ENCODE assay signal across 11 cellular contexts in the genomic region with DNA sequence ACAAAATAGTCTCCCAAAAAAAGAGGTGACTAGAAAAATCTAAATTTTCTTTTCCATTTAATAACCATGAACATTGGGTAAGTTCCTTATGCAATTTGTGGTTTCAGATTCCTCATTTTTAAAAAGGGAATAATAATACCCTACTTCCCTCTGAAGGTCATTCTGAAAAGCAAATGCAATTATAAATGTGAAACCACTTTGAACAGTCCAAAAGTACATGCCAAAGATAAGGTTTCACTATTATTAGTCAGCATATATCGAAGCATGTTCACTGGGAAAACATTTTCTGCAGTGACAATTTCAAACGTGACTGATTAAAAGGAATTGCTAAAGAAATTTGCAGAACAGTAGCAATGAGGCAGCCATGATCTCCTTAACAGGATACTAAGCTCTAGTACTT.
DNase-seq lines count a peak whose midpoint lies in the region; ATAC-seq and TF ChIP-seq lines count a peak whose summit lies in the region.
"Had no signal": no experiment of that assay in that cellular context is flagged by ENCODE, and none has a peak within 500 bp of the region (broad histone marks: within the 10 kb centered on the region; RNA-seq: fewer than 3 reads in every experiment).

No MANE protein-coding gene starts in this region.

- peaks cover 3% of the 10 kb centered on the region for H3K27me3 Mint-ChIP-seq in activated T-helper 1 cell treated with anti-CD3 and anti-CD28 coated beads, Interleukin-12 subunit alpha, Interleukin-12 subunit beta, Interleukin-2, Interleukin-4 antibody, amounts not matched to agents 30 ng/mL and 10 ng/mL and 1 ng/mL, durations not matched to agents 14 hours and 24 hours and 36 hours (ENCODE audit: insufficient read depth)
- no peaks in the 10 kb centered on the region for H3K27me3 Mint-ChIP-seq in CD4-positive, alpha-beta memory T cell
- H3K27me3 Mint-ChIP-seq in CD4-positive, alpha-beta T cell, result no peaks in the 10 kb centered on the region
- H3K27me3 Mint-ChIP-seq: progenitor cell of endocrine pancreas had no signal

- no CpG with 5 or more reads among the region's 2 CpGs for WGBS in trophoblast cell (ENCODE audit: extremely low coverage, insufficient coverage, insufficient read length)

- no peak overlapping the region for H2AFZ ChIP-seq in trophoblast cell (ENCODE audit: insufficient read depth, low read length, poor library complexity)

- H3K27me3 ChIP-seq in trophoblast cell (ENCODE audit: insufficient read depth, low read length), result no peaks in the 10 kb centered on the region
- no peaks in the 10 kb centered on the region for H3K27me3 ChIP-seq in CD4-positive, alpha-beta memory T cell (ENCODE audit: insufficient read depth, low read length)
- peaks cover 3% of the 10 kb centered on the region for H3K27me3 ChIP-seq in CD4-positive, alpha-beta T cell (ENCODE audit: control insufficient read depth, insufficient read depth, low read length)

- no peak overlapping the region for H4K91ac ChIP-seq in trophoblast cell (ENCODE audit: low read depth, low read length)

- no peaks in the 10 kb centered on the region for H3K9me3 ChIP-seq in trophoblast cell (ENCODE audit: insufficient read depth, low read depth, low read length)
- H3K9me3 ChIP-seq in CD4-positive, alpha-beta memory T cell (ENCODE audit: control insufficient read depth in 1 of 2, low read length in 2 of 2), result no peaks in the 10 kb centered on the region
- H3K9me3 ChIP-seq in CD4-positive, alpha-beta T cell (ENCODE audit: control insufficient read depth, low read length), result no peaks in the 10 kb centered on the region

- H3K36me3 ChIP-seq in trophoblast cell (ENCODE audit: control insufficient read depth in 1 of 2, insufficient read depth in 2 of 2, low read length in 2 of 2), result no peaks in the 10 kb centered on the region
- H3K36me3 ChIP-seq in CD4-positive, alpha-beta memory T cell (ENCODE audit: insufficient read depth, low read length), result no peaks in the 10 kb centered on the region

- ATAC-seq in CD4-positive, alpha-beta T cell (ENCODE audit: poor library complexity), result no peak
- ATAC-seq in HG02759 (IDR thresholded peaks at IDR 0.05; ENCODE audit: unreplicated experiment), result no peak

- no peak overlapping the region for H3K18ac ChIP-seq in trophoblast cell (ENCODE audit: low read length)

- no peak overlapping the region for H3K27ac Mint-ChIP-seq in activated T-helper 1 cell treated with anti-CD3 and anti-CD28 coated beads, Interleukin-12 subunit alpha, Interleukin-12 subunit beta, Interleukin-2, Interleukin-4 antibody, amounts not matched to agents 30 ng/mL and 10 ng/mL and 1 ng/mL, durations not matched to agents 14 hours and 24 hours and 36 hours
- no peak overlapping the region for H3K27ac Mint-ChIP-seq in CD4-positive, alpha-beta memory T cell
- H3K27ac Mint-ChIP-seq in CD4-positive, alpha-beta T cell, result no peak overlapping the region
- H3K27ac Mint-ChIP-seq: activated naive CD8-positive, alpha-beta T cell; progenitor cell of endocrine pancreas had no signal

- no peak overlapping the region for H2AK5ac ChIP-seq in trophoblast cell (ENCODE audit: low read length)

- H3K4me2 ChIP-seq in trophoblast cell (ENCODE audit: low read length), result no peak overlapping the region

- peaks cover under 1% of the 10 kb centered on the region for H3K36me3 Mint-ChIP-seq in activated T-helper 1 cell treated with anti-CD3 and anti-CD28 coated beads, Interleukin-12 subunit alpha, Interleukin-12 subunit beta, Interleukin-2, Interleukin-4 antibody, amounts not matched to agents 30 ng/mL and 10 ng/mL and 1 ng/mL, durations not matched to agents 14 hours and 24 hours and 36 hours (ENCODE audit: low read depth)
- no peaks in the 10 kb centered on the region for H3K36me3 Mint-ChIP-seq in CD4-positive, alpha-beta memory T cell
- no peaks in the 10 kb centered on the region for H3K36me3 Mint-ChIP-seq in CD4-positive, alpha-beta T cell (ENCODE audit: low read depth)
- H3K36me3 Mint-ChIP-seq: activated naive CD8-positive, alpha-beta T cell had no signal

- CTCF ChIA-PET in CD4-positive, alpha-beta memory T cell (lab: Charles Lee; ENCODE audit: partially characterized antibody), result no interaction called here
- CTCF ChIA-PET in CD4-positive, alpha-beta T cell (lab: Charles Lee), result no interaction called here

- intact Hi-C loops in activated T-helper 1 cell treated with anti-CD3 and anti-CD28 coated beads, Interleukin-12 subunit alpha, Interleukin-12 subunit beta, Interleukin-2, Interleukin-4 antibody, amounts not matched to agents 30 ng/mL and 10 ng/mL and 1 ng/mL, durations not matched to agents 14 hours and 24 hours and 36 hours (cut with micrococcal nuclease), result no loop called here
- intact Hi-C loops in CD4-positive, alpha-beta memory T cell (cut with micrococcal nuclease), result no loop called here
- intact Hi-C loops in CD4-positive, alpha-beta T cell (cut with DNase I, micrococcal nuclease), result no loop called here

- H3K4ac ChIP-seq in trophoblast cell (ENCODE audit: low read depth, low read length), result no peak overlapping the region

- no peak overlapping the region for H2BK120ac ChIP-seq in trophoblast cell (ENCODE audit: insufficient read depth, low read length, poor library complexity)

- H3K4me1 ChIP-seq in trophoblast cell (ENCODE audit: control insufficient read depth in 1 of 2, insufficient read depth in 2 of 2, low read length in 2 of 2), result peaks cover 5 to 8% of the 10 kb centered on the region in 2 experiments
- H3K4me1 ChIP-seq in CD4-positive, alpha-beta memory T cell (ENCODE audit: insufficient read depth, low read length), result no peaks in the 10 kb centered on the region

- no peak overlapping the region for H2BK5ac ChIP-seq in trophoblast cell (ENCODE audit: low read depth, low read length, poor library complexity)

- H3K27ac ChIP-seq in trophoblast cell (ENCODE audit: low read depth, low read length), result peak overlapping the region; percentile 92
- no peak overlapping the region for H3K27ac ChIP-seq in CD4-positive, alpha-beta memory T cell (ENCODE audit: low read depth, low read length)
- H3K27ac ChIP-seq in CD4-positive, alpha-beta T cell (ENCODE audit: low read depth, low read length), result no peak overlapping the region

- H3K4me1 Mint-ChIP-seq in activated T-helper 1 cell treated with anti-CD3 and anti-CD28 coated beads, Interleukin-12 subunit alpha, Interleukin-12 subunit beta, Interleukin-2, Interleukin-4 antibody, amounts not matched to agents 30 ng/mL and 10 ng/mL and 1 ng/mL, durations not matched to agents 14 hours and 24 hours and 36 hours (ENCODE audit: low read depth), result peaks cover 9% of the 10 kb centered on the region
- H3K4me1 Mint-ChIP-seq in CD4-positive, alpha-beta memory T cell, result peaks cover 0 to 3% (median 0%) of the 10 kb centered on the region in 4 donors
- H3K4me1 Mint-ChIP-seq in CD4-positive, alpha-beta T cell (ENCODE audit: low read depth), result no peaks in the 10 kb centered on the region

- no peaks in the 10 kb centered on the region for H3K79me2 ChIP-seq in trophoblast cell (ENCODE audit: control insufficient read depth, insufficient read depth, low read length, poor library complexity)

- H3K14ac ChIP-seq in trophoblast cell (ENCODE audit: low read length), result no peak overlapping the region

- H4K8ac ChIP-seq in trophoblast cell (ENCODE audit: low read depth, low read length), result no peak overlapping the region

- POLR2A ChIA-PET in CD4-positive, alpha-beta memory T cell (lab: Charles Lee; ENCODE audit: partially characterized antibody), result no interaction called here
- POLR2A ChIA-PET in CD4-positive, alpha-beta T cell (lab: Charles Lee), result no interaction called here

- no peak overlapping the region for H2BK12ac ChIP-seq in trophoblast cell (ENCODE audit: low read length)

- H4K12ac ChIP-seq in trophoblast cell (ENCODE audit: low read depth, low read length), result no peak overlapping the region

- H3K4me3 ChIP-seq in trophoblast cell (ENCODE audit: low read depth, low read length), result no peak overlapping the region
- H3K4me3 ChIP-seq in CD4-positive, alpha-beta memory T cell (ENCODE audit: low read length in 2 of 2), result no peak overlapping the region

- H3K79me1 ChIP-seq in trophoblast cell (ENCODE audit: low read length), result peaks cover 14% of the 10 kb centered on the region

- TF ChIP-seq CTCF in CD4-positive, alpha-beta T cell (IDR thresholded peaks at IDR 0.05), result no peak

- H3K4me3 Mint-ChIP-seq in activated T-helper 1 cell treated with anti-CD3 and anti-CD28 coated beads, Interleukin-12 subunit alpha, Interleukin-12 subunit beta, Interleukin-2, Interleukin-4 antibody, amounts not matched to agents 30 ng/mL and 10 ng/mL and 1 ng/mL, durations not matched to agents 14 hours and 24 hours and 36 hours, result no peak overlapping the region
- H3K4me3 Mint-ChIP-seq in CD4-positive, alpha-beta memory T cell, result no peak overlapping the region
- no peak overlapping the region for H3K4me3 Mint-ChIP-seq in CD4-positive, alpha-beta T cell
- H3K4me3 Mint-ChIP-seq: activated naive CD8-positive, alpha-beta T cell had no signal

- no peak overlapping the region for H3K23ac ChIP-seq in trophoblast cell (ENCODE audit: low read length)

- H3K9ac ChIP-seq in trophoblast cell (ENCODE audit: low read length), result no peak overlapping the region

- H3K9me3 Mint-ChIP-seq in activated T-helper 1 cell treated with anti-CD3 and anti-CD28 coated beads, Interleukin-12 subunit alpha, Interleukin-12 subunit beta, Interleukin-2, Interleukin-4 antibody, amounts not matched to agents 30 ng/mL and 10 ng/mL and 1 ng/mL, durations not matched to agents 14 hours and 24 hours and 36 hours, result no peaks in the 10 kb centered on the region
- no peaks in the 10 kb centered on the region for H3K9me3 Mint-ChIP-seq in CD4-positive, alpha-beta memory T cell
- H3K9me3 Mint-ChIP-seq in CD4-positive, alpha-beta T cell, result no peaks in the 10 kb centered on the region

- DNase-seq in GM04504 (ENCODE audit: low read depth), result peak; percentile 38
- peak; percentile 53 for DNase-seq in NOMO-1 treated with dmso at 0.1 percent for 144 hours (lab: John Stamatoyannopoulos, UW; ENCODE audit: unreplicated experiment)
- peak; percentile 15 to 25 for DNase-seq in dermis microvascular lymphatic vessel endothelial cell (ENCODE audit: low read depth in 2 of 2)
- DNase-seq in trophoblast cell, result peak in 1 of 2 donors; percentile 6
- no peak for DNase-seq in activated T-helper 1 cell treated with anti-CD3 and anti-CD28 coated beads, Interleukin-12 subunit alpha, Interleukin-12 subunit beta, Interleukin-2, Interleukin-4 antibody, amounts not matched to agents 30 ng/mL and 10 ng/mL and 1 ng/mL, durations not matched to agents 14 hours and 24 hours and 36 hours (ENCODE audit: low spot score)
- no peak for DNase-seq in CD4-positive, alpha-beta memory T cell
- no peak for DNase-seq in CD4-positive, alpha-beta T cell
- DNase-seq: NCI-H526 had no signal

Comparison
In these comparisons a context has a peak if more than half of its experiments do, and no peak if none do; other contexts are left out.
1. DNase-seq: peak in GM04504 (single experiment), NOMO-1 treated with dmso at 0.1 percent for 144 hours (single experiment) and dermis microvascular lymphatic vessel endothelial cell (2 of 2); none in activated T-helper 1 cell treated with anti-CD3 and anti-CD28 coated beads, Interleukin-12 subunit alpha, Interleukin-12 subunit beta, Interleukin-2, Interleukin-4 antibody, amounts not matched to agents 30 ng/mL and 10 ng/mL and 1 ng/mL, durations not matched to agents 14 hours and 24 hours and 36 hours (single experiment), CD4-positive, alpha-beta memory T cell (0 of 5) and CD4-positive, alpha-beta T cell (0 of 10).